8 cellular contexts compared by ENCODE assay signal in genomic region chr10:92240289-92241157, GRCh38. TPM values are rescaled to one million over a fixed set of nuclear protein-coding genes. Genes with fewer than 3 reads are reported as not detected.
DNase-seq lines count a peak whose midpoint lies in the region; ATAC-seq and TF ChIP-seq lines count a peak whose summit lies in the region.

No MANE protein-coding gene starts in this region.

- no peak; the same call in 1 of the 2 replicates for TF ChIP-seq EP300 in Ishikawa (IDR thresholded peaks at IDR 0.05; ENCODE audit: borderline replicate concordance)

- CTCF ChIA-PET in RWPE1 (lab: Yijun Ruan, JAX), result interaction anchor here (1.0 to 1.2 kb wide), 2 partner anchors 49 to 195 kb away, joined by 3 to 5 read pairs; no protein-coding TSS in a partner anchor

- peak overlapping the region; percentile 91 for H3K27ac ChIP-seq in RWPE1

- TF ChIP-seq CTCF in RWPE1 (conservative IDR thresholded peaks at IDR 0.05; ENCODE audit: low read depth), result no peak
- TF ChIP-seq CTCF in omental fat pad (IDR thresholded peaks at IDR 0.05), result no peak

- ATAC-seq in GM21367 (IDR thresholded peaks at IDR 0.05; ENCODE audit: unreplicated experiment) (peak; percentile 55), omental fat pad (ENCODE audit: low FRiP score) (peak; percentile 65), HG03097 (IDR thresholded peaks at IDR 0.05; ENCODE audit: low FRiP score, unreplicated experiment) (no peak)

- 0 out of 2 replicates have a peak, but pooled peaks have one; percentile 5 for TF ChIP-seq RAD21 in Ishikawa (IDR thresholded peaks at IDR 0.05; ENCODE audit: low read depth)

- POLR2A ChIA-PET in RWPE1 (lab: Yijun Ruan, JAX; ENCODE audit: low non-redundant PET), result interaction anchor here (0.5 to 1.1 kb wide), 7 partner anchors 17 to 291 kb away, joined by 3 to 15 read pairs (median 4); partner anchors contain the start of genes CPEB3 and MARCHF5

- DNase-seq in DMS153 (lab: John Stamatoyannopoulos, UW) (peak; percentile 59), RWPE1 (ENCODE audit: low spot score) (peak; percentile 73), amygdala (lab: John Stamatoyannopoulos, UW) (peak in 52 of 56 donors; percentile 23 to 86 (median 66)), cardiac septum (ENCODE audit: low spot score) (peak; percentile 78), omental fat pad (ENCODE audit: low spot score) (no peak)

- intact Hi-C loops in cardiac septum (cut with DNase I), result no loop called here

TF ChIP-seq in Ishikawa, 13 proteins besides CTCF, POLR2A, EP300 and RAD21:
- TF ChIP-seq TCF12 (IDR thresholded peaks at IDR 0.05; ENCODE audit: low read depth), result peak; percentile 40; the same call in 1 of the 2 replicates
- 0 out of 2 replicates have a peak, but pooled peaks have one; percentile 9 for TF ChIP-seq NFIC (IDR thresholded peaks at IDR 0.05)
- peak; percentile 65; the same call in 1 of the 2 replicates for TF ChIP-seq TAF1 (IDR thresholded peaks at IDR 0.05; ENCODE audit: low read depth)
- TF ChIP-seq USF1 (IDR thresholded peaks at IDR 0.05), result no peak
- TF ChIP-seq YY1 (IDR thresholded peaks at IDR 0.05; ENCODE audit: low read depth), result 0 out of 2 replicates have a peak, but pooled peaks have one; percentile 1
- TF ChIP-seq REST (IDR thresholded peaks at IDR 0.05; ENCODE audit: low read depth), result no peak
- TF ChIP-seq TEAD4 (IDR thresholded peaks at IDR 0.05), result peak; percentile 64
- peak; percentile 6; the same call in 1 of the 2 replicates for TF ChIP-seq CEBPB (IDR thresholded peaks at IDR 0.05)
- no peak for TF ChIP-seq CREB1 (IDR thresholded peaks at IDR 0.05; ENCODE audit: low read depth)
- TF ChIP-seq MAX (IDR thresholded peaks at IDR 0.05), result no peak; the same call in 1 of the 2 replicates
- 0 out of 2 replicates have a peak, but pooled peaks have one; percentile 33 for TF ChIP-seq FOXM1 (IDR thresholded peaks at IDR 0.05; ENCODE audit: borderline replicate concordance, low read depth)
- TF ChIP-seq ZBTB7A (IDR thresholded peaks at IDR 0.05; ENCODE audit: low read depth), result no peak
- no peak for TF ChIP-seq EGR1 (IDR thresholded peaks at IDR 0.05)

RNA-seq across cellular contexts. Expression of gene CPEB3, which starts 50.4 kb away (rescaled TPM):
- total RNA-seq in cardiac septum (8.3 TPM), omental fat pad (1 to 10 TPM; 2.8 to 6.3 (median 6.2) TPM)

RNA-seq across cellular contexts. Expression of gene MARCHF5, which starts 50.4 kb away (rescaled TPM):
- total RNA-seq in cardiac septum (32.1 TPM), omental fat pad (10 to 100 TPM; 18.6 to 30.0 (median 26.5) TPM)
